ENCODE assay signal across 10 cellular contexts in the genomic region with DNA sequence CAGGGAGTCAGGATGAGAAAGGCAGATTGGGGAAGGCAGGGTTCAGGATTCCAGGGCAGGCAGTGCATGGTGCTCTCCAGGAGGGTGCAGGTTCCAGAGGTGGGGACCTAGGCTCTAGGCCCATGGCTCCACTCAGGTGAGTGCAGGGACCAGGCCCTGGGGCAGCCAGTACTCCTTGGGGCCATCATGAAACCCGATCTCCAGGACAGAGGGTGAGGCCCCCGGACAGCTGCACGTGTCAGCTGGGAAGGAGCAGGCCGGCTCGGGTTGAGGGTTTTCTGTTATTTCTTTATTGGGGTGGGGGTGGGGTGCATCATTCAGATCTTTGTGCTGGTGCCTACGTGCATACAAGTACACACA. TPM values are rescaled to one million over a fixed set of nuclear protein-coding genes. Genes with fewer than 3 reads are reported as not detected.
A peak's percentile ranks its signal among the peaks of the same experiment; 100 is the strongest.
DNase-seq lines count a peak whose midpoint lies in the region; ATAC-seq and TF ChIP-seq lines count a peak whose summit lies in the region.
"Had no signal": no experiment of that assay in that cellular context is flagged by ENCODE, and none has a peak within 500 bp of the region (broad histone marks: within the 10 kb centered on the region; RNA-seq: fewer than 3 reads in every experiment).

No MANE protein-coding gene starts in this region.

- H3K27ac ChIP-seq in aorta (ENCODE audit: low read depth in 1 of 2, low read length in 2 of 2), result peak overlapping the region in 1 of 2 donors; percentile 92
- H3K27ac ChIP-seq: SK-N-MC had no signal

- 42 to 54% methylated on average over 6 of the region's 6 CpGs for WGBS in aorta, 2 donors

- TF ChIP-seq CTCF in chondrocyte (IDR thresholded peaks at IDR 0.05), result no peak

- no peaks in the 10 kb centered on the region for H3K27me3 ChIP-seq in aorta (ENCODE audit: control insufficient read depth in 1 of 2, insufficient read depth in 2 of 2, low read length in 1 of 2)

- no peaks in the 10 kb centered on the region for H3K4me1 ChIP-seq in aorta (ENCODE audit: control insufficient read depth in 1 of 2, insufficient read depth in 2 of 2, low read length in 2 of 2)

- peak; percentile 35 for DNase-seq in Right ventricle myocardium superior
- DNase-seq in cardiac septum (ENCODE audit: low spot score), result no peak
- peak; percentile 72 for DNase-seq in chondrocyte (ENCODE audit: low spot score)
- no peak for DNase-seq in naive thymus-derived CD8-positive, alpha-beta T cell
- DNase-seq in aorta, result peak; percentile 52 to 66
- no peak for DNase-seq in head of caudate nucleus
- no peak for DNase-seq in occipital lobe (lab: John Stamatoyannopoulos, UW)
- no peak for DNase-seq in HuH-7.5 (ENCODE audit: low spot score)
- DNase-seq: COR-L47 had no signal

- H3K4me1 Mint-ChIP-seq in chondrocyte (ENCODE audit: low read depth), result peaks cover 71% of the 10 kb centered on the region
- H3K4me1 Mint-ChIP-seq in naive thymus-derived CD8-positive, alpha-beta T cell, result peaks cover 8 to 28% (median 18%) of the 10 kb centered on the region in 4 donors

- no peak overlapping the region for H3K4me3 Mint-ChIP-seq in chondrocyte (ENCODE audit: unreplicated experiment)
- peak overlapping the region; percentile 52 to 87 (median 66) for H3K4me3 Mint-ChIP-seq in naive thymus-derived CD8-positive, alpha-beta T cell

- H3K9me3 ChIP-seq in aorta (ENCODE audit: control insufficient read depth, low read length), result no peaks in the 10 kb centered on the region

- no peaks in the 10 kb centered on the region for H3K9me3 Mint-ChIP-seq in chondrocyte (ENCODE audit: low read depth)
- no peaks in the 10 kb centered on the region for H3K9me3 Mint-ChIP-seq in naive thymus-derived CD8-positive, alpha-beta T cell

- H3K36me3 ChIP-seq in aorta (ENCODE audit: control insufficient read depth in 1 of 2, insufficient read depth in 2 of 2, low read length in 1 of 2), result no peaks in the 10 kb centered on the region

- H3K27me3 Mint-ChIP-seq in chondrocyte (ENCODE audit: low read depth), result no peaks in the 10 kb centered on the region
- peaks cover 0 to 5% (median 0%) of the 10 kb centered on the region in 5 donors for H3K27me3 Mint-ChIP-seq in naive thymus-derived CD8-positive, alpha-beta T cell

- peaks cover 3% of the 10 kb centered on the region for H3K36me3 Mint-ChIP-seq in chondrocyte (ENCODE audit: low read depth)
- no peaks in the 10 kb centered on the region for H3K36me3 Mint-ChIP-seq in naive thymus-derived CD8-positive, alpha-beta T cell

- peak overlapping the region; percentile 89 for H3K27ac Mint-ChIP-seq in chondrocyte (ENCODE audit: unreplicated experiment)
- peak overlapping the region in 7 of 10 donors; percentile 31 to 82 (median 73) for H3K27ac Mint-ChIP-seq in naive thymus-derived CD8-positive, alpha-beta T cell

- ATAC-seq in Right ventricle myocardium superior (ENCODE audit: poor library complexity) (no peak), aorta (ENCODE audit: low FRiP score) (no peak)
- no peak for ATAC-seq in naive thymus-derived CD8-positive, alpha-beta T cell

- intact Hi-C loops in Right ventricle myocardium superior (cut with DNase I) (loop anchor here (5.0 kb wide), 1 partner anchor 50 kb away; no protein-coding TSS in a partner anchor), cardiac septum (cut with DNase I) (no loop called here), aorta (cut with DNase I) (loop anchor here in 1 of 2 donors (5.0 kb wide), 2 partner anchors 50 to 65 kb away; no protein-coding TSS in a partner anchor), head of caudate nucleus (cut with DNase I) (no loop called here)

- POLR2A ChIA-PET in naive thymus-derived CD8-positive, alpha-beta T cell (lab: Charles Lee), result interaction anchor here (1.2 to 6.9 kb wide), 3 partner anchors 9 to 79 kb away, joined by 3 to 50 read pairs (median 6); no protein-coding TSS in a partner anchor

- no peak overlapping the region for H3K4me3 ChIP-seq in aorta (ENCODE audit: low read length in 2 of 2)

RNA-seq across cellular contexts. Expression of a gene that starts 1.3 kb away (rescaled TPM):
- total RNA-seq in Right ventricle myocardium superior, result 74.1 TPM
- total RNA-seq in cardiac septum, result 63.4 TPM
- total RNA-seq in chondrocyte, result 243 to 296 TPM (median 282 TPM) in 3 replicates
- 10 to 100 TPM; 23.3 to 26.8 TPM for total RNA-seq in naive thymus-derived CD8-positive, alpha-beta T cell
- polyA plus RNA-seq in naive thymus-derived CD8-positive, alpha-beta T cell, result under 1 TPM in 1 of 3 donors, not detected in 2; 0.28 TPM
- total RNA-seq in aorta, result 10 to 100 TPM; 65.7 to 87.4 TPM
- 10 to 100 TPM; 22.0 to 33.4 TPM for polyA plus RNA-seq in aorta
- 35.4 TPM for total RNA-seq in occipital lobe

RNA-seq across cellular contexts. Expression of a gene that starts 40.8 kb away (rescaled TPM):
- 1.6 TPM for total RNA-seq in Right ventricle myocardium superior
- 1.2 TPM for total RNA-seq in cardiac septum
- 13.0 to 25.0 TPM (median 20.8 TPM) in 3 replicates for total RNA-seq in chondrocyte
- total RNA-seq in naive thymus-derived CD8-positive, alpha-beta T cell, result under 1 TPM in 1 of 2 experiments, not detected in 1; 0.36 TPM
- polyA plus RNA-seq in naive thymus-derived CD8-positive, alpha-beta T cell, result not detected
- 10 to 100 TPM; 14.2 to 21.9 TPM for total RNA-seq in aorta
- polyA plus RNA-seq in aorta, result 10 to 100 TPM; 19.4 to 98.6 TPM
- total RNA-seq in occipital lobe, result 1.7 TPM

Comparison
In these comparisons a context has a peak if more than half of its experiments do, and no peak if none do; other contexts are left out.
1. DNase-seq: peak in Right ventricle myocardium superior (single experiment), chondrocyte (single experiment) and aorta (2 of 2); none in cardiac septum (single experiment), naive thymus-derived CD8-positive, alpha-beta T cell (0 of 10), head of caudate nucleus (0 of 42), occipital lobe (single experiment) and HuH-7.5 (single experiment).